Comparison of ENCODE assay signal across 27 cellular contexts in genomic region chr6:168538892-168539811, GRCh38.
DNase-seq lines count a peak whose midpoint lies in the region; ATAC-seq and TF ChIP-seq lines count a peak whose summit lies in the region.
"Had no signal": no experiment of that assay in that cellular context is flagged by ENCODE, and none has a peak within 500 bp of the region (broad histone marks: within the 10 kb centered on the region; RNA-seq: fewer than 3 reads in every experiment).

No MANE protein-coding gene starts in this region.

- no peaks in the 10 kb centered on the region for H3K36me3 Mint-ChIP-seq in GM23338 (ENCODE audit: low read depth)
- H3K36me3 Mint-ChIP-seq in stimulated activated naive B cell treated with anti-CD40 and anti-IgM and Interleukin-4, amounts not matched to agents 10 μg/mL and 1 μg/mL and 100 μg/mL, for 72 hours = no peaks in the 10 kb centered on the region
- H3K36me3 Mint-ChIP-seq: CD14-positive monocyte had no signal

- no peak for TF ChIP-seq POLR2A in gastroesophageal sphincter (IDR thresholded peaks at IDR 0.05)

- H4K20me1 ChIP-seq in GM23338 (replicated peaks; ENCODE audit: insufficient read depth) = no peaks in the 10 kb centered on the region

- TF ChIP-seq EP300 in gastroesophageal sphincter (IDR thresholded peaks at IDR 0.05) = no peak

- H3K27ac Mint-ChIP-seq in GM23338 = peak overlapping the region; percentile 70
- no peak overlapping the region for H3K27ac Mint-ChIP-seq in stimulated activated naive B cell treated with anti-CD40 and anti-IgM and Interleukin-4, amounts not matched to agents 10 μg/mL and 1 μg/mL and 100 μg/mL, for 72 hours
- H3K27ac Mint-ChIP-seq: activated naive CD4-positive, alpha-beta T cell treated with anti-CD3 and anti-CD28 coated beads for 36 hours; CD14-positive monocyte; stimulated activated naive CD8-positive, alpha-beta T cell treated with anti-CD3 and anti-CD28 coated beads, Interleukin-15, Interleukin-2, amounts not matched to agents 100 ng/mL and 50 ng/mL, for 24 hours had no signal

- ATAC-seq in GM23338 = no peak
- ATAC-seq in Panc1 = peak; percentile 28; the same call in 1 of the 2 replicates
- ATAC-seq in gastroesophageal sphincter = no peak
- no peak for ATAC-seq in thoracic aorta (ENCODE audit: insufficient number of reproducible peaks, low FRiP score, low read depth)
- no peak for ATAC-seq in stimulated activated naive B cell treated with anti-CD40 and anti-IgM and Interleukin-4, amounts not matched to agents 10 μg/mL and 1 μg/mL and 100 μg/mL, for 72 hours (replicated peaks)
- ATAC-seq: activated T-cell treated with anti-CD3 and anti-CD28 coated beads, Interleukin-2, amount 50 U/mL, for 4 hours; foreskin keratinocyte; left cardiac atrium had no signal

- H2AFZ ChIP-seq in GM23338 = no peak overlapping the region

- H3K9me2 ChIP-seq in GM23338 (ENCODE audit: insufficient read depth) = no peaks in the 10 kb centered on the region

- BruUV-seq in Panc1 (replicated peaks; lab: Mats Ljungman, UMichigan) = no TSS peak

- POLR2A ChIA-PET in Panc1 (lab: Charles Lee) = no interaction called here

- H3K27me3 Mint-ChIP-seq in GM23338 (ENCODE audit: insufficient read depth, low read depth, poor library complexity) = peaks cover 11% of the 10 kb centered on the region
- H3K27me3 Mint-ChIP-seq in stimulated activated naive B cell treated with anti-CD40 and anti-IgM and Interleukin-4, amounts not matched to agents 10 μg/mL and 1 μg/mL and 100 μg/mL, for 72 hours = peaks cover 14 to 18% of the 10 kb centered on the region in 2 donors
- H3K27me3 Mint-ChIP-seq: stimulated activated naive CD8-positive, alpha-beta T cell treated with anti-CD3 and anti-CD28 coated beads, Interleukin-15, Interleukin-2, amounts not matched to agents 100 ng/mL and 50 ng/mL, for 24 hours had no signal

- H3K9me3 ChIP-seq in Panc1 (ENCODE audit: control insufficient read depth, insufficient read depth, low read depth, low read length) (no peaks in the 10 kb centered on the region), gastroesophageal sphincter (no peaks in the 10 kb centered on the region), thoracic aorta (no peaks in the 10 kb centered on the region)
- H3K9me3 ChIP-seq: adrenal gland, prostate gland had no signal

- H3K4me3 ChIP-seq in GM23338 = no peak overlapping the region
- H3K4me3 ChIP-seq in Panc1 (ENCODE audit: low read depth in 2 of 2, low read length in 2 of 2) = no peak overlapping the region
- no peak overlapping the region for H3K4me3 ChIP-seq in gastroesophageal sphincter
- no peak overlapping the region for H3K4me3 ChIP-seq in thoracic aorta
- H3K4me3 ChIP-seq: adrenal gland, prostate gland, SJSA1 had no signal

- 87 to 100% methylated on average over 2 to 13 of the region's 21 CpGs for WGBS in gastroesophageal sphincter (ENCODE audit: low coverage in 1 of 2), 2 donors

- in situ Hi-C loops in Panc1 (cut with HindIII; ENCODE audit: low pct_unique_long_range_greater_than_20kb, low sequenced_read_pairs) = no loop called here

- no peak overlapping the region for H3K4me2 ChIP-seq in GM23338

- H3K27me3 ChIP-seq in GM23338 (ENCODE audit: insufficient read depth) (no peaks in the 10 kb centered on the region), Panc1 (ENCODE audit: control insufficient read depth, insufficient read depth, low read length) (peaks cover 14% of the 10 kb centered on the region), gastroesophageal sphincter (no peaks in the 10 kb centered on the region), thoracic aorta (replicated peaks; ENCODE audit: insufficient read depth) (no peaks in the 10 kb centered on the region)
- H3K27me3 ChIP-seq: adrenal gland, brain microvascular endothelial cell, foreskin keratinocyte, SJSA1 had no signal

- peaks cover 47% of the 10 kb centered on the region for H3K4me1 Mint-ChIP-seq in GM23338
- no peaks in the 10 kb centered on the region for H3K4me1 Mint-ChIP-seq in stimulated activated naive B cell treated with anti-CD40 and anti-IgM and Interleukin-4, amounts not matched to agents 10 μg/mL and 1 μg/mL and 100 μg/mL, for 72 hours
- H3K4me1 Mint-ChIP-seq: CD14-positive monocyte had no signal

- no peaks in the 10 kb centered on the region for H3F3A ChIP-seq in GM23338 (replicated peaks; ENCODE audit: low read depth)

- H3K27ac ChIP-seq in GM23338 (ENCODE audit: low read depth) (no peak overlapping the region), Panc1 (ENCODE audit: low read length) (no peak overlapping the region), gastroesophageal sphincter (peak overlapping the region in 3 of 4 donors; percentile 43 to 80 (median 56)), thoracic aorta (peak overlapping the region; percentile 62 to 93)
- H3K27ac ChIP-seq: brain microvascular endothelial cell, foreskin keratinocyte, prostate gland, SJSA1 had no signal

- CTCF ChIA-PET in Panc1 (lab: Charles Lee) = no interaction called here

- no peak for DNase-seq in GM23338 (ENCODE audit: low spot score)
- no peak for DNase-seq in Panc1 (ENCODE audit: low read depth, low spot score)
- no peak for DNase-seq in thoracic aorta (ENCODE audit: low spot score)
- DNase-seq in stimulated activated naive B cell treated with anti-CD40 and anti-IgM and Interleukin-4, amounts not matched to agents 10 μg/mL and 1 μg/mL and 100 μg/mL, for 72 hours = no peak
- DNase-seq in hepatic stellate cell (ENCODE audit: low spot score) = no peak
- DNase-seq in NCI-H2081 treated with DMSO at 0.1 percent for 48 hours (lab: John Stamatoyannopoulos, UW) = no peak
- DNase-seq: activated CD4-positive, alpha-beta T cell treated with anti-CD3 and anti-CD28 coated beads, Interleukin-2, amount 50 U/mL, for 1 hour; activated naive CD4-positive, alpha-beta T cell treated with anti-CD3 and anti-CD28 coated beads for 36 hours; activated T-cell treated with anti-CD3 and anti-CD28 coated beads, Interleukin-2, amount 50 U/mL, for 4 hours; adrenal gland; brain microvascular endothelial cell; effector CD4-positive, alpha-beta T cell; foreskin keratinocyte; GOT3; hippocampal formation; left cardiac atrium; NCI-H1092; NCI-H1930; NCI-H226; NCI-H748 treated with DMSO at 0.1 percent for 48 hours; stimulated activated CD4-positive, alpha-beta T cell treated with anti-CD3 and anti-CD28 coated beads, Interleukin-15, amount 100 ng/mL, for 24 hours; trophoblast cell had no signal

- intact Hi-C loops in Panc1 (cut with micrococcal nuclease; ENCODE audit: unreplicated experiment) = no loop called here

- H3K9me3 Mint-ChIP-seq in GM23338 = no peaks in the 10 kb centered on the region
- H3K9me3 Mint-ChIP-seq in stimulated activated naive B cell treated with anti-CD40 and anti-IgM and Interleukin-4, amounts not matched to agents 10 μg/mL and 1 μg/mL and 100 μg/mL, for 72 hours = no peaks in the 10 kb centered on the region
- H3K9me3 Mint-ChIP-seq: activated naive CD4-positive, alpha-beta T cell treated with anti-CD3 and anti-CD28 coated beads for 36 hours; activated T-cell treated with anti-CD3 and anti-CD28 coated beads, Interleukin-2, amount 50 U/mL, for 4 hours; stimulated activated naive CD8-positive, alpha-beta T cell treated with anti-CD3 and anti-CD28 coated beads, Interleukin-15, Interleukin-2, amounts not matched to agents 100 ng/mL and 50 ng/mL, for 24 hours had no signal

- no peak overlapping the region; the same call in 2 of the 3 replicates for H3K4me3 Mint-ChIP-seq in GM23338
- H3K4me3 Mint-ChIP-seq in stimulated activated naive B cell treated with anti-CD40 and anti-IgM and Interleukin-4, amounts not matched to agents 10 μg/mL and 1 μg/mL and 100 μg/mL, for 72 hours = no peak overlapping the region
- H3K4me3 Mint-ChIP-seq: activated naive CD4-positive, alpha-beta T cell treated with anti-CD3 and anti-CD28 coated beads for 36 hours; activated T-cell treated with anti-CD3 and anti-CD28 coated beads, Interleukin-2, amount 50 U/mL, for 4 hours; stimulated activated naive CD8-positive, alpha-beta T cell treated with anti-CD3 and anti-CD28 coated beads, Interleukin-15, Interleukin-2, amounts not matched to agents 100 ng/mL and 50 ng/mL, for 24 hours had no signal

- H3K4me1 ChIP-seq in GM23338 (ENCODE audit: insufficient read depth) (peaks cover 12% of the 10 kb centered on the region), Panc1 (ENCODE audit: control insufficient read depth, insufficient read depth, low read length) (no peaks in the 10 kb centered on the region), gastroesophageal sphincter (peaks cover 0 to 66% (median 39%) of the 10 kb centered on the region in 3 donors), thoracic aorta (ENCODE audit: control insufficient read depth in 1 of 2, low read depth in 2 of 2) (peaks cover 43 to 89% of the 10 kb centered on the region in 2 donors)
- H3K4me1 ChIP-seq: adrenal gland, foreskin keratinocyte, prostate gland, SJSA1 had no signal

- no peak for TF ChIP-seq CTCF in GM23338 (conservative IDR thresholded peaks at IDR 0.05; ENCODE audit: low read depth in 2 of 2)
- TF ChIP-seq CTCF in Panc1 (IDR thresholded peaks at IDR 0.05) = no peak
- TF ChIP-seq CTCF in gastroesophageal sphincter (IDR thresholded peaks at IDR 0.05) = no peak
- TF ChIP-seq CTCF in thoracic aorta (IDR thresholded peaks at IDR 0.05) = no peak

- no peaks in the 10 kb centered on the region for H3K79me2 ChIP-seq in GM23338 (replicated peaks; ENCODE audit: insufficient read depth)

- H3K36me3 ChIP-seq in GM23338 (ENCODE audit: insufficient read depth) = no peaks in the 10 kb centered on the region
- H3K36me3 ChIP-seq in Panc1 (ENCODE audit: control insufficient read depth, insufficient read depth, low read length) = no peaks in the 10 kb centered on the region
- peaks cover 0 to 8% of the 10 kb centered on the region in 2 donors for H3K36me3 ChIP-seq in gastroesophageal sphincter
- H3K36me3 ChIP-seq in thoracic aorta = no peaks in the 10 kb centered on the region
- H3K36me3 ChIP-seq: adrenal gland, brain microvascular endothelial cell, prostate gland, SJSA1 had no signal

TF ChIP-seq in GM23338, 12 proteins besides CTCF, POLR2A, EP300 and RAD21 (continues in another document):
- TF ChIP-seq EZH2 (IDR thresholded peaks at IDR 0.05; ENCODE audit: low read depth, unreplicated experiment) (no peak), STAT1 (IDR thresholded peaks at IDR 0.05; ENCODE audit: unreplicated experiment) (no peak), EZH2phosphoT487 (IDR thresholded peaks at IDR 0.05; ENCODE audit: unreplicated experiment) (no peak), ZNF114 (CRISPR knock-in tag; IDR thresholded peaks at IDR 0.05) (no peak), JUNB (IDR thresholded peaks at IDR 0.05; ENCODE audit: unreplicated experiment) (no peak), ETS1 (IDR thresholded peaks at IDR 0.05) (no peak)

Comparison
In these comparisons a context has a peak if more than half of its experiments do, and no peak if none do; other contexts are left out.
1. H3K27ac ChIP-seq: peak in gastroesophageal sphincter (3 of 4) and thoracic aorta (2 of 2); none in GM23338 (single experiment) and Panc1 (single experiment).